16 cellular contexts compared by ENCODE assay signal in the genomic region with DNA sequence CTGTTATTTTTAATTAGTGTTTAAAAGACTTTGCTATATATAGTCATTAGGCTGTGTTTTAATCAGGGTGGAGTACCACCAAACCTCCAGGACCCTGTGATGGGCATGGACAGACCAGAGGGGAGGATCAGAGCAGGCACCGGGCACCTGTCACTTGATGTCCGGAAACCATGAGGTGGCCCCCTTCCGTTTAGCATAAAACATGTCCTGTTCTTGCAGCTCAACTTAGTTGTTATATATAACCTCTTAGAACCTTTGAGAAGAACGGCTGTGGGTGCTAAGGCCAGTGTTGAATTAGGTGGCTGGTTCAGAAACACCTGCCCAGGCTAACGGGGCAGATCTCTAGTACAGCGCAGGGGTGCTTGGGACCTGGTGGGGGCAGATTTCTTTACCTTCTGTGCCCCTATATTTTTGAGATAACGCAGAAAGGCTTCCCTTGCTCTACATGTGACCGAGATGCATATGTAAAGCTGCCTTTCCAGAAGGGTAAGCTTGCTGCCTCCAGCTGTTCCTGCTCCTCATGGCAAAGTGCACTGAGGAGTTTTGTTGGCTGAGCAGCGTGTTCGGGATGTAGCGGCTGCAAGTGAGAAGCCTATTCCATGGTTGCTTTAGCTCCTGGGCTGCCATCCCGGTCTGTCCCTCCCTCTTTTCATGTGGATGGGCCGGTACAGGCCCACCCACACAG.
DNase-seq lines count a peak whose midpoint lies in the region; ATAC-seq and TF ChIP-seq lines count a peak whose summit lies in the region.
"Had no signal": no experiment of that assay in that cellular context is flagged by ENCODE, and none has a peak within 500 bp of the region (broad histone marks: within the 10 kb centered on the region; RNA-seq: fewer than 3 reads in every experiment).

No MANE protein-coding gene starts in this region.

- H3K9me3 ChIP-seq in cardiac muscle cell (ENCODE audit: low read depth) (no peaks in the 10 kb centered on the region), gastroesophageal sphincter (no peaks in the 10 kb centered on the region), vagina (no peaks in the 10 kb centered on the region)
- H3K9me3 ChIP-seq: SK-N-SH had no signal

- H3K4me3 ChIP-seq in cardiac muscle cell (no peak overlapping the region), gastroesophageal sphincter (no peak overlapping the region), rectal smooth muscle tissue (ENCODE audit: low read length) (no peak overlapping the region), vagina (peak overlapping the region in 1 of 2 donors; percentile 18)
- H3K4me3 ChIP-seq: PC-9 had no signal

- 33 to 37% methylated on average over 3 to 6 of the region's 13 CpGs for WGBS in gastroesophageal sphincter (ENCODE audit: low coverage in 1 of 2), 2 donors

- H3K4me1 ChIP-seq in cardiac muscle cell (ENCODE audit: low read depth) = peaks cover 16% of the 10 kb centered on the region
- H3K4me1 ChIP-seq in gastroesophageal sphincter = peaks cover 7 to 100% (median 70%) of the 10 kb centered on the region in 3 donors
- H3K4me1 ChIP-seq in rectal smooth muscle tissue (ENCODE audit: control insufficient read depth, insufficient read depth, low read length) = peaks cover 65% of the 10 kb centered on the region
- H3K4me1 ChIP-seq in vagina = peaks cover 100% of the 10 kb centered on the region

- H3K27me3 ChIP-seq in cardiac muscle cell = no peaks in the 10 kb centered on the region
- no peaks in the 10 kb centered on the region for H3K27me3 ChIP-seq in gastroesophageal sphincter
- H3K27me3 ChIP-seq in rectal smooth muscle tissue (ENCODE audit: control insufficient read depth, insufficient read depth, low read length) = no peaks in the 10 kb centered on the region
- no peaks in the 10 kb centered on the region for H3K27me3 ChIP-seq in vagina

- ATAC-seq in gastroesophageal sphincter (no peak), HG03135 (IDR thresholded peaks at IDR 0.05; ENCODE audit: unreplicated experiment) (no peak)
- ATAC-seq in activated naive CD4-positive, alpha-beta T cell treated with anti-CD3 and anti-CD28 coated beads, Interleukin-2, amount 50 U/mL, for 72 hours = no peak

- TF ChIP-seq POLR2A in gastroesophageal sphincter (IDR thresholded peaks at IDR 0.05) (no peak), vagina (IDR thresholded peaks at IDR 0.05) (no peak)

- DNase-seq in cardiac muscle cell (ENCODE audit: low read depth in 1 of 2, low spot score in 1 of 2) = no peak
- no peak for DNase-seq in cardiac septum (ENCODE audit: low spot score)
- DNase-seq in vagina (ENCODE audit: extremely low spot score in 2 of 2) = peak in 1 of 2 donors; percentile 55
- no peak for DNase-seq in activated naive CD4-positive, alpha-beta T cell treated with anti-CD3 and anti-CD28 coated beads, Interleukin-2, amount 50 U/mL, for 72 hours (ENCODE audit: low spot score in 2 of 2)
- no peak for DNase-seq in ACHN
- DNase-seq: CD4-positive, CD25-positive, alpha-beta regulatory T cell; erythroblast; HCEC 1CT; NCI-H69; nucleus accumbens; PC-9; SK-N-SH had no signal

- TF ChIP-seq CTCF in cardiac muscle cell (IDR thresholded peaks at IDR 0.05; ENCODE audit: low read depth, low read length) = no peak
- no peak for TF ChIP-seq CTCF in gastroesophageal sphincter (IDR thresholded peaks at IDR 0.05)
- no peak for TF ChIP-seq CTCF in vagina (IDR thresholded peaks at IDR 0.05)

- in situ Hi-C loops in ACHN (cut with HindIII; ENCODE audit: low pct_ligation_motif_present, low pct_unique_long_range_greater_than_20kb, low sequenced_read_pairs) = no loop called here

- TF ChIP-seq EP300 in gastroesophageal sphincter (IDR thresholded peaks at IDR 0.05) = no peak

- no peak overlapping the region for H3K27ac Mint-ChIP-seq in activated naive CD4-positive, alpha-beta T cell treated with anti-CD3 and anti-CD28 coated beads, Interleukin-2, amount 50 U/mL, for 72 hours
- H3K27ac Mint-ChIP-seq: CD4-positive, CD25-positive, alpha-beta regulatory T cell had no signal

- H3K36me3 ChIP-seq in cardiac muscle cell = peaks cover 7% of the 10 kb centered on the region
- peaks cover 0 to 42% of the 10 kb centered on the region in 2 donors for H3K36me3 ChIP-seq in gastroesophageal sphincter
- H3K36me3 ChIP-seq in rectal smooth muscle tissue (ENCODE audit: control insufficient read depth, insufficient read depth, low read length) = peaks cover 17% of the 10 kb centered on the region
- peaks cover 0 to 26% of the 10 kb centered on the region in 2 donors for H3K36me3 ChIP-seq in vagina

- no peak overlapping the region for H3K9ac ChIP-seq in rectal smooth muscle tissue (ENCODE audit: low read length)
- H3K9ac ChIP-seq: SK-N-SH had no signal

- intact Hi-C loops in cardiac septum (cut with DNase I) (no loop called here), vagina (cut with DNase I) (loop anchor here (10.0 kb wide), 1 partner anchor 277 kb away; no protein-coding TSS in a partner anchor)

- no peaks in the 10 kb centered on the region for H3K36me3 Mint-ChIP-seq in activated naive CD4-positive, alpha-beta T cell treated with anti-CD3 and anti-CD28 coated beads, Interleukin-2, amount 50 U/mL, for 72 hours

- H3K9me3 Mint-ChIP-seq in activated naive CD4-positive, alpha-beta T cell treated with anti-CD3 and anti-CD28 coated beads, Interleukin-2, amount 50 U/mL, for 72 hours = no peaks in the 10 kb centered on the region
- H3K9me3 Mint-ChIP-seq: CD4-positive, CD25-positive, alpha-beta regulatory T cell; type B pancreatic cell had no signal

- peak overlapping the region; percentile 55 for H3K27ac ChIP-seq in cardiac muscle cell
- H3K27ac ChIP-seq in gastroesophageal sphincter = peak overlapping the region; percentile 15 to 89 (median 84)
- H3K27ac ChIP-seq in rectal smooth muscle tissue (ENCODE audit: low read depth, low read length) = peak overlapping the region; percentile 53
- peak overlapping the region; percentile 95 for H3K27ac ChIP-seq in vagina
- H3K27ac ChIP-seq: PC-9 had no signal
